In genomic region chr9:101229606-101230005, GRCh38 we compare ENCODE assay signal across 19 cellular contexts.
DNase-seq lines count a peak whose midpoint lies in the region; ATAC-seq, FAIRE-seq and TF ChIP-seq lines count a peak whose summit lies in the region.
"Had no signal": no experiment of that assay in that cellular context is flagged by ENCODE, and none has a peak within 500 bp of the region (broad histone marks: within the 10 kb centered on the region; RNA-seq: fewer than 3 reads in every experiment).

No MANE protein-coding gene starts in this region.

- DNase-seq in D721Med (ENCODE audit: insufficient read length, low spot score): no peak
- DNase-seq in NCI-H1105 (lab: John Stamatoyannopoulos, UW): peak; percentile 80
- peak; percentile 32 to 42 for DNase-seq in NCI-H446 (lab: John Stamatoyannopoulos, UW)
- no peak for DNase-seq in left lung
- no peak for DNase-seq in nucleus accumbens (lab: John Stamatoyannopoulos, UW)
- DNase-seq in mucosa of gallbladder (ENCODE audit: low spot score): no peak
- no peak for DNase-seq in HCEC 1CT
- DNase-seq: BE2C; CD8-positive, alpha-beta T cell; DMS153; Karpas-422; MM.1S; NCI-H1436 treated with DMSO at 0.1 percent for 48 hours; NCI-H226; NK-92 treated with Interleukin-12 subunit alpha and Interleukin-12 subunit beta, amount 100 ng/mL, for 24 hours; OCI-M1; RPMI8226; SJCRH30 had no signal

- H3K4me3 ChIP-seq in left lung: no peak overlapping the region
- H3K4me3 ChIP-seq: HAP-1, SJCRH30 had no signal

- no peaks in the 10 kb centered on the region for H3K9me3 ChIP-seq in left lung
- H3K9me3 ChIP-seq: BE2C, HAP-1, SJCRH30 had no signal

- no peak for TF ChIP-seq CTCF in D721Med (IDR thresholded peaks at IDR 0.05; ENCODE audit: insufficient read depth, missing control alignments)
- TF ChIP-seq CTCF in left lung (IDR thresholded peaks at IDR 0.05): no peak

- no peaks in the 10 kb centered on the region for H3K27me3 ChIP-seq in left lung
- H3K27me3 ChIP-seq: BE2C, SJCRH30 had no signal

- no peaks in the 10 kb centered on the region for H3K4me1 ChIP-seq in left lung
- H3K4me1 ChIP-seq: BE2C, SJCRH30 had no signal

- no peak overlapping the region for H3K27ac ChIP-seq in left lung
- H3K27ac ChIP-seq: SJCRH30 had no signal

- no peaks in the 10 kb centered on the region for H3K36me3 ChIP-seq in left lung
- H3K36me3 ChIP-seq: BE2C, HAP-1, SJCRH30 had no signal

- intact Hi-C loops in left lung (cut with DNase I): no loop called here

- peak; percentile 21 for FAIRE-seq in D721Med (lab: Jason Lieb, UNC)

- peak; percentile 42 for ATAC-seq in left lung
- ATAC-seq: CD8-positive, alpha-beta T cell had no signal

Comparison
In these comparisons a context has a peak if more than half of its experiments do, and no peak if none do; other contexts are left out.
1. DNase-seq: peak in NCI-H1105 (single experiment) and NCI-H446 (2 of 2); none in D721Med (single experiment), left lung (0 of 2), nucleus accumbens (0 of 56), mucosa of gallbladder (single experiment) and HCEC 1CT (single experiment).